7 cellular contexts compared by ENCODE assay signal in genomic region chr15:85380860-85381535, GRCh38. TPM values are rescaled to one million over a fixed set of nuclear protein-coding genes. Genes with fewer than 3 reads are reported as not detected.
DNase-seq lines count a peak whose midpoint lies in the region; ATAC-seq and TF ChIP-seq lines count a peak whose summit lies in the region.

No MANE protein-coding gene starts in this region.

- ATAC-seq in GM18858 (IDR thresholded peaks at IDR 0.05; ENCODE audit: unreplicated experiment) (peak; percentile 18), HG02870 (IDR thresholded peaks at IDR 0.05; ENCODE audit: unreplicated experiment) (peak; percentile 32)

- H3K36me3 ChIP-seq in right atrium auricular region (no peaks in the 10 kb centered on the region), skeletal muscle satellite cell (ENCODE audit: insufficient read depth, low read length) (no peaks in the 10 kb centered on the region)

- DNase-seq in RPMI8226: peak; percentile 53
- peak; percentile 59 for DNase-seq in activated naive CD4-positive, alpha-beta T cell treated with anti-CD3 and anti-CD28 coated beads, Interleukin-2, amount 50 U/mL, for 16 hours
- no peak for DNase-seq in right atrium auricular region (ENCODE audit: low spot score)
- DNase-seq in islet precursor cell: no peak

- H3K4me2 ChIP-seq in skeletal muscle satellite cell (ENCODE audit: low read length): peak overlapping the region; percentile 95

- H3K9me3 ChIP-seq in right atrium auricular region: no peaks in the 10 kb centered on the region
- H3K9me3 ChIP-seq in skeletal muscle satellite cell (replicated peaks; ENCODE audit: low read length): no peaks in the 10 kb centered on the region

- peak overlapping the region; percentile 97 to 99 for H3K27ac ChIP-seq in right atrium auricular region

- H3K4me1 ChIP-seq in right atrium auricular region: peaks cover 0 to 35% of the 10 kb centered on the region in 2 donors
- peaks cover 12% of the 10 kb centered on the region for H3K4me1 ChIP-seq in skeletal muscle satellite cell (ENCODE audit: control insufficient read depth, insufficient read depth, low read length)

- TF ChIP-seq CTCF in right atrium auricular region (IDR thresholded peaks at IDR 0.05): no peak

- H3K27me3 ChIP-seq in right atrium auricular region (no peaks in the 10 kb centered on the region), skeletal muscle satellite cell (ENCODE audit: control insufficient read depth, insufficient read depth, low read length) (no peaks in the 10 kb centered on the region)

- H3K4me3 ChIP-seq in right atrium auricular region (peak overlapping the region; percentile 96 to 98), skeletal muscle satellite cell (ENCODE audit: low read length) (peak overlapping the region; percentile 91)

- peak overlapping the region; percentile 83 for H3K9ac ChIP-seq in skeletal muscle satellite cell (ENCODE audit: low read depth, low read length)

RNA-seq across cellular contexts. Expression of gene AKAP13, which starts 0.6 kb away (rescaled TPM):
- 100 to 1,000 TPM; 293 to 339 TPM for total RNA-seq in right atrium auricular region
- 47.1 and 51.5 TPM in 2 replicates for total RNA-seq in skeletal muscle satellite cell (2012; rRNA removed)

Comparison
In these comparisons a context has a peak if more than half of its experiments do, and no peak if none do; other contexts are left out.
1. DNase-seq: peak in RPMI8226 (single experiment) and activated naive CD4-positive, alpha-beta T cell treated with anti-CD3 and anti-CD28 coated beads, Interleukin-2, amount 50 U/mL, for 16 hours (single experiment); none in right atrium auricular region (single experiment) and islet precursor cell (single experiment).